25 cellular contexts compared by ENCODE assay signal in the genomic region with DNA sequence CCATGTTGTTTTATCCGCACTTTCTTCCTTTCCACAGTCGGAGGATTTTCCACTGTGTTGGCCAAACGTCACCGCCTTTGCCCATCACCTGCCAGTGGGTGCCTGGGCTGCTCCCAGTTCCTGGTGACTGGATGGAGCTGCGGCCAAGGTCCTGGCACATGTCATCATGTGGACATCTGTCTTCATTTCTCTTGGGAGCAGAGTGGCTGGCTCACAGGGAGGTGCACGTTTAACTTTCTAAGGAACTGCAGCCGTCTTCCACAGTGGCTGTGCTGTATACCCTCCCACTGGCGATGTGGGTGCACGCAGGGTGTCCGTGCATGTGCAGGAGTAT. TPM values are rescaled to one million over a fixed set of nuclear protein-coding genes. Genes with fewer than 3 reads are reported as not detected.
"Had no signal": no experiment of that assay in that cellular context is flagged by ENCODE, and none has a peak within 500 bp of the region (broad histone marks: within the 10 kb centered on the region; RNA-seq: fewer than 3 reads in every experiment).

No MANE protein-coding gene starts in this region.

- H3K4me3 ChIP-seq: heart left ventricle, lung, pancreas, skin epidermis, upper lobe of left lung had no signal

- H3K9me3 ChIP-seq: heart left ventricle, pancreas, upper lobe of left lung had no signal

- H3K27me3 ChIP-seq: heart left ventricle, pancreas, upper lobe of left lung had no signal

- ATAC-seq: heart left ventricle, left cardiac atrium, pancreas, T-cell had no signal

- FAIRE-seq: pancreas had no signal

- DNase-seq: activated CD4-positive, alpha-beta T cell treated with anti-CD3 and anti-CD28 coated beads, Interleukin-2, amount 50 U/mL, for 4 hours; activated naive CD4-positive, alpha-beta T cell treated with Interleukin-2 at 50 U/mL for 16 hours; activated naive CD8-positive, alpha-beta T cell treated with anti-CD3 and anti-CD28 coated beads, Interleukin-2, amount 50 U/mL, for 24 hours; aorta; cerebellar nuclear complex; dermis blood vessel endothelial cell; foreskin melanocyte; immature natural killer cell; left cardiac atrium; midbrain; stimulated activated CD4-positive, alpha-beta T cell treated with anti-CD3 and anti-CD28 coated beads, Interleukin-15, amount 100 ng/mL, for 24 hours; stimulated activated CD4-positive, alpha-beta T cell treated with anti-CD3 and anti-CD28 coated beads, Interleukin-4, amount 100 ng/mL, for 1 hour; stimulated activated naive CD4-positive, alpha-beta T cell treated with Interleukin-2 at 50 U/mL for 16 hours; T-cell; T-helper 9 cell had no signal

- H3K27ac ChIP-seq: epithelial cell of prostate, heart left ventricle, pancreas, skin epidermis, upper lobe of left lung had no signal

- H3K4me1 ChIP-seq: heart left ventricle, pancreas, upper lobe of left lung had no signal

- H3K36me3 ChIP-seq: heart left ventricle, pancreas had no signal

RNA-seq across cellular contexts. Expression of gene RNF223, which starts 19.5 kb away (rescaled TPM):
- total RNA-seq: activated T-helper 17 cell treated with anti-CD3 and anti-CD28 coated beads, Interleukin-2, amount 50 U/mL, for 72 hours; aorta; dermis blood vessel endothelial cell; fibroblast of lung; heart left ventricle; left cardiac atrium; neural crest cell; renal cortical epithelial cell; T-cell had no signal
- polyA plus RNA-seq: aorta, fibroblast of lung, heart left ventricle, immature natural killer cell had no signal
